8 cellular contexts compared by ENCODE assay signal in genomic region chr15:83066761-83067637, GRCh38. TPM values are rescaled to one million over a fixed set of nuclear protein-coding genes. Genes with fewer than 3 reads are reported as not detected.
DNase-seq lines count a peak whose midpoint lies in the region; ATAC-seq and TF ChIP-seq lines count a peak whose summit lies in the region.

TSS of gene BTBD1 (minus strand) at chr15:83067252. CDS start at chr15:83067151, 101 bp downstream.

- peak; percentile 87 for ATAC-seq in GM18867 (IDR thresholded peaks at IDR 0.05; ENCODE audit: unreplicated experiment)
- peak; percentile 83 for ATAC-seq in HG03097 (IDR thresholded peaks at IDR 0.05; ENCODE audit: low FRiP score, unreplicated experiment)
- peak; percentile 92 for ATAC-seq in activated B cell treated with CpG ODN at 0.5 μM for 24 hours (ENCODE audit: low read depth)

- H3K4me3 Mint-ChIP-seq in activated B cell treated with CpG ODN at 0.5 μM for 24 hours: peak within 1 kb of the TSS; percentile 87

- no peaks in the 10 kb centered on the region for H3K27me3 ChIP-seq in AG04450 (ENCODE audit: control insufficient read depth, insufficient read depth, low read length)

- DNase-seq in AG04450 (ENCODE audit: low read depth, low spot score) (peak; percentile 90), NCI-H2196 (lab: John Stamatoyannopoulos, UW; ENCODE audit: unreplicated experiment) (peak; percentile 87), activated B cell treated with CpG ODN at 0.5 μM for 24 hours (peak; percentile 86), cardiac fibroblast (ENCODE audit: low read depth in 2 of 2) (peak; percentile 97 to 98), iris pigment epithelial cell (ENCODE audit: low read depth) (peak; percentile 97)
- DNase-seq in stimulated activated CD4-positive, alpha-beta T cell treated with anti-CD3 and anti-CD28 coated beads, Interleukin-12 subunit alpha, Interleukin-12 subunit beta, amount 100 ng/mL, for 24 hours (ENCODE audit: low read depth in 2 of 2): peak; percentile 76 to 88

- intact Hi-C loops in activated B cell treated with CpG ODN at 0.5 μM for 24 hours (cut with micrococcal nuclease): no loop called here

- no peak for TF ChIP-seq CTCF in AG04450 (IDR thresholded peaks at IDR 0.05; ENCODE audit: low read depth, low read length)
- no peak for TF ChIP-seq CTCF in activated B cell treated with CpG ODN at 0.5 μM for 24 hours (IDR thresholded peaks at IDR 0.05)
- TF ChIP-seq CTCF in cardiac fibroblast (IDR thresholded peaks at IDR 0.05; ENCODE audit: low read depth, low read length): no peak

- CTCF ChIA-PET in AG04450 (lab: Charles Lee) (interaction anchor here (0.7 to 1.8 kb wide), 6 partner anchors 9 to 134 kb away, joined by 3 to 19 read pairs (median 4); partner anchors contain the start of gene C15orf40), activated B cell treated with CpG ODN at 0.5 μM for 24 hours (lab: Charles Lee) (interaction anchor here (0.8 to 1.0 kb wide), 3 partner anchors 9 to 527 kb away, joined by 3 to 4 read pairs (median 4); partner anchors contain the start of genes C15orf40 and RPS17)

- H3K4me1 Mint-ChIP-seq in activated B cell treated with CpG ODN at 0.5 μM for 24 hours: peaks cover 9% of the 10 kb centered on the region

- H3K9me3 ChIP-seq in AG04450 (ENCODE audit: control insufficient read depth, insufficient read depth, low read length): no peaks in the 10 kb centered on the region

- no peaks in the 10 kb centered on the region for H3K27me3 Mint-ChIP-seq in activated B cell treated with CpG ODN at 0.5 μM for 24 hours

- H3K27ac ChIP-seq in AG04450 (ENCODE audit: low read depth, low read length): peak within 1 kb of the TSS; percentile 67

- H3K9me3 Mint-ChIP-seq in activated B cell treated with CpG ODN at 0.5 μM for 24 hours: no peaks in the 10 kb centered on the region

- H3K4me3 ChIP-seq in AG04450 (ENCODE audit: low read depth, low read length) (peak within 1 kb of the TSS; percentile 89), cardiac fibroblast (replicated peaks in 1 of 2; ENCODE audit: low read depth in 2 of 2, low read length in 2 of 2) (peak within 1 kb of the TSS; percentile 63 to 81)

- peaks cover 8% of the 10 kb centered on the region for H3K36me3 Mint-ChIP-seq in activated B cell treated with CpG ODN at 0.5 μM for 24 hours (ENCODE audit: low read depth)

- POLR2A ChIA-PET in AG04450 (lab: Yijun Ruan, JAX) (interaction anchor here (0.6 to 1.6 kb wide), 10 partner anchors 10 to 526 kb away, joined by 3 to 14 read pairs (median 4); partner anchors contain the start of gene RPS17), activated B cell treated with CpG ODN at 0.5 μM for 24 hours (lab: Charles Lee) (interaction anchor here (0.6 to 3.4 kb wide), 12 partner anchors 10 to 1917 kb away, joined by 3 to 24 read pairs (median 8); partner anchors contain the start of genes C15orf40, RAMAC, RPS17 and TM6SF1)

- H3K27ac Mint-ChIP-seq in activated B cell treated with CpG ODN at 0.5 μM for 24 hours: peak within 1 kb of the TSS; percentile 73

RNA-seq across cellular contexts. Expression of gene BTBD1, which starts in this region (rescaled TPM):
- 89.8 and 113 TPM in 2 replicates for polyA plus RNA-seq in AG04450 (2011; rRNA removed)
- 47.3 and 67.8 TPM in 2 replicates for polyA minus RNA-seq in AG04450 (2011; rRNA and poly(A)+ RNA removed)
- 47.9 and 54.2 TPM in 2 replicates for total RNA-seq in activated B cell treated with CpG ODN at 0.5 μM for 24 hours

Comparison
In these comparisons a context has a peak if more than half of its experiments do, and no peak if none do; other contexts are left out.
1. Peak in every context shown above with its lines: DNase-seq, ATAC-seq, H3K4me3 ChIP-seq and H3K27ac ChIP-seq.